24 cellular contexts compared by ENCODE assay signal in genomic region chr6:69155467-69155866, GRCh38.
A peak's percentile ranks its signal among the peaks of the same experiment; 100 is the strongest.
DNase-seq lines count a peak whose midpoint lies in the region; ATAC-seq and TF ChIP-seq lines count a peak whose summit lies in the region.
"Had no signal": no experiment of that assay in that cellular context is flagged by ENCODE, and none has a peak within 500 bp of the region (broad histone marks: within the 10 kb centered on the region; RNA-seq: fewer than 3 reads in every experiment).

No MANE protein-coding gene starts in this region.

- POLR2A ChIA-PET in A673 (lab: Charles Lee; ENCODE audit: low non-redundant PET) (no interaction called here), RWPE1 (lab: Yijun Ruan, JAX; ENCODE audit: low non-redundant PET) (no interaction called here)

- ATAC-seq in GM18511 (IDR thresholded peaks at IDR 0.05; ENCODE audit: unreplicated experiment), result no peak
- ATAC-seq: activated CD4-positive, alpha-beta T cell treated with anti-CD3 and anti-CD28 coated beads for 36 hours; activated CD8-positive, alpha-beta T cell treated with anti-CD3 and anti-CD28 coated beads, Interleukin-2, amount 10 ng/mL, durations not matched to agents 7 days and 5 days; gastrocnemius medialis; left ventricle myocardium superior; psoas muscle had no signal

- TF ChIP-seq CTCF in A673 (conservative IDR thresholded peaks at IDR 0.05; ENCODE audit: low read depth, low read length) (0 out of 2 replicates have a peak, but pooled peaks have one; percentile 27), RWPE1 (conservative IDR thresholded peaks at IDR 0.05; ENCODE audit: low read depth) (no peak), kidney epithelial cell (IDR thresholded peaks at IDR 0.05; ENCODE audit: insufficient read depth, low read length, poor library complexity, severe bottlenecking) (peak; percentile 25), hepatocyte (IDR thresholded peaks at IDR 0.05; ENCODE audit: poor library complexity) (no peak)

- H3K36me3 ChIP-seq in A673 (ENCODE audit: insufficient read depth, low read length, poor library complexity, severe bottlenecking) (no peaks in the 10 kb centered on the region), kidney epithelial cell (ENCODE audit: control insufficient read depth, insufficient read depth, low read length) (no peaks in the 10 kb centered on the region), hepatocyte (replicated peaks; ENCODE audit: insufficient read depth, low read depth) (no peaks in the 10 kb centered on the region)
- H3K36me3 ChIP-seq: ascending aorta, esophagus squamous epithelium, gastrocnemius medialis, neutrophil had no signal

- BruUV-seq in A673 (replicated peaks; lab: Mats Ljungman, UMichigan), result no TSS peak

- CTCF ChIA-PET in A673 (lab: Charles Lee) (interaction anchor here (0.6 kb wide), 1 partner anchor 180 kb away, joined by 3 read pairs; no protein-coding TSS in a partner anchor), RWPE1 (lab: Yijun Ruan, JAX) (interaction anchor here (1.8 kb wide), 1 partner anchor 10 kb away, joined by 6 read pairs; no protein-coding TSS in a partner anchor)

- H3K27me3 ChIP-seq in A673 (replicated peaks; ENCODE audit: insufficient read depth, low read depth, low read length, poor library complexity) (no peaks in the 10 kb centered on the region), kidney epithelial cell (ENCODE audit: control insufficient read depth, insufficient read depth, low read length) (no peaks in the 10 kb centered on the region), hepatocyte (no peaks in the 10 kb centered on the region)
- H3K27me3 ChIP-seq: ascending aorta, esophagus squamous epithelium, gastrocnemius medialis, neutrophil had no signal

- 89% methylated on average over 1 of the region's 1 CpG for WGBS in hepatocyte (ENCODE audit: low lambda C conversion rate, missing lambda C conversion rate)

- no peaks in the 10 kb centered on the region for H3K79me2 ChIP-seq in hepatocyte

- DNase-seq in A673 (ENCODE audit: low spot score) (peak; percentile 23), ELR (ENCODE audit: low read depth) (peak; percentile 26), RWPE1 (ENCODE audit: low spot score) (peak; percentile 2), kidney epithelial cell (ENCODE audit: low read depth) (no peak), hepatocyte (ENCODE audit: low spot score) (no peak), NCI-H510A treated with DMSO at 0.1 percent for 48 hours (lab: John Stamatoyannopoulos, UW) (no peak)
- DNase-seq: activated CD4-positive, alpha-beta T cell treated with anti-CD3 and anti-CD28 coated beads for 36 hours; activated CD8-positive, alpha-beta T cell treated with anti-CD3 and anti-CD28 coated beads, Interleukin-2, amount 10 ng/mL, durations not matched to agents 7 days and 5 days; activated naive CD8-positive, alpha-beta T cell treated with anti-CD3 and anti-CD28 coated beads for 36 hours; C1 segment of cervical spinal cord; caudate nucleus; dermis blood vessel endothelial cell; esophagus squamous epithelium; gastrocnemius medialis; left ventricle myocardium superior; NCI-H1694; NCI-H2171; NCI-H524 treated with DMSO at 0.1 percent for 48 hours; psoas muscle; T-helper 2 cell had no signal

- H3K4me3 ChIP-seq in A673 (ENCODE audit: low read depth, low read length, poor library complexity, severe bottlenecking) (no peak overlapping the region), kidney epithelial cell (ENCODE audit: low read depth, low read length) (no peak overlapping the region), hepatocyte (no peak overlapping the region)
- H3K4me3 ChIP-seq: ascending aorta, esophagus squamous epithelium, gastrocnemius medialis, psoas muscle, SK-N-MC had no signal

- H3K4me1 ChIP-seq in A673 (ENCODE audit: insufficient read depth, low read length, poor library complexity, severe bottlenecking), result no peaks in the 10 kb centered on the region
- no peaks in the 10 kb centered on the region for H3K4me1 ChIP-seq in hepatocyte (ENCODE audit: insufficient read depth)
- H3K4me1 ChIP-seq: ascending aorta, esophagus squamous epithelium, gastrocnemius medialis, psoas muscle had no signal

- H2AFZ ChIP-seq in hepatocyte, result no peak overlapping the region

- H3K9me2 ChIP-seq in hepatocyte (replicated peaks; ENCODE audit: insufficient read depth), result no peaks in the 10 kb centered on the region

- no peaks in the 10 kb centered on the region for H4K20me1 ChIP-seq in hepatocyte (ENCODE audit: insufficient read depth, poor library complexity, severe bottlenecking)

- H3K4me2 ChIP-seq in hepatocyte, result no peak overlapping the region

- no peaks in the 10 kb centered on the region for H3K9me3 ChIP-seq in A673 (ENCODE audit: low read depth, low read length, poor library complexity, severe bottlenecking)
- no peaks in the 10 kb centered on the region for H3K9me3 ChIP-seq in hepatocyte (ENCODE audit: low read depth)
- H3K9me3 ChIP-seq: ascending aorta, esophagus squamous epithelium, gastrocnemius medialis, neutrophil, psoas muscle had no signal

- intact Hi-C loops in A673 (cut with micrococcal nuclease; ENCODE audit: unreplicated experiment), result loop anchor here (5.0 kb wide), 1 partner anchor 278 kb away; no protein-coding TSS in a partner anchor

- no peak overlapping the region for H3K27ac ChIP-seq in A673 (ENCODE audit: low read depth, low read length, poor library complexity, severe bottlenecking)
- no peak overlapping the region for H3K27ac ChIP-seq in RWPE1
- no peak overlapping the region for H3K27ac ChIP-seq in hepatocyte
- H3K27ac ChIP-seq: ascending aorta, esophagus squamous epithelium, gastrocnemius medialis, neutrophil, psoas muscle, SK-N-MC had no signal

Comparison
In these comparisons a context has a peak if more than half of its experiments do, and no peak if none do; other contexts are left out.
1. DNase-seq: peak in A673 (single experiment), ELR (single experiment) and RWPE1 (single experiment); none in kidney epithelial cell (single experiment), hepatocyte (single experiment) and NCI-H510A treated with DMSO at 0.1 percent for 48 hours (single experiment).
2. CTCF ChIP-seq: peak in A673 (single experiment) and kidney epithelial cell (single experiment); none in RWPE1 (single experiment) and hepatocyte (single experiment).